ENCODE assay signal across 8 cellular contexts in genomic region chr10:99430116-99430450, GRCh38. TPM values are rescaled to one million over a fixed set of nuclear protein-coding genes. Genes with fewer than 3 reads are reported as not detected.
A peak's percentile ranks its signal among the peaks of the same experiment; 100 is the strongest.
DNase-seq lines count a peak whose midpoint lies in the region; ATAC-seq, FAIRE-seq and TF ChIP-seq lines count a peak whose summit lies in the region.

No MANE protein-coding gene starts in this region.

- POLR2A ChIA-PET in GM12878 (lab: Charles Lee) = interaction anchor here (1.1 to 1.6 kb wide), 2 partner anchors 187 to 192 kb away, joined by 3 to 8 read pairs; no protein-coding TSS in a partner anchor

- ATAC-seq in activated CD8-positive, alpha-beta memory T cell treated with anti-CD3 and anti-CD28 coated beads, Interleukin-2, amount 10 ng/mL, durations not matched to agents 7 days and 5 days = peak; percentile 7
- peak; percentile 11 for ATAC-seq in HG03280 (IDR thresholded peaks at IDR 0.05; ENCODE audit: unreplicated experiment)
- ATAC-seq in GM12878 = peak; percentile 12
- ATAC-seq in right lobe of liver = peak; percentile 0 to 27 (median 2)
- no peak for ATAC-seq in GM21423 (IDR thresholded peaks at IDR 0.05; ENCODE audit: unreplicated experiment)

- in situ Hi-C loops in GM12878 (cut with MboI) = loop anchor here (5.0 kb wide), 2 partner anchors 182 to 282 kb away; no protein-coding TSS in a partner anchor

- RAD21 ChIA-PET in GM12878 (lab: Charles Lee; ENCODE audit: unreplicated experiment) = interaction anchor here (1.0 to 1.6 kb wide), 7 partner anchors 25 to 191 kb away, joined by 3 to 7 read pairs (median 3); no protein-coding TSS in a partner anchor

- peaks cover 7% of the 10 kb centered on the region for H3K36me3 Mint-ChIP-seq in activated CD8-positive, alpha-beta memory T cell treated with anti-CD3 and anti-CD28 coated beads, Interleukin-2, amount 10 ng/mL, durations not matched to agents 7 days and 5 days
- peaks cover 10% of the 10 kb centered on the region for H3K36me3 Mint-ChIP-seq in type B pancreatic cell

- TF ChIP-seq POLR2A in GM12878 (IDR thresholded peaks at IDR 0.05; ENCODE audit: low read depth, low read length) (no peak), right lobe of liver (IDR thresholded peaks at IDR 0.05) (no peak)

- intact Hi-C loops in GM12878 (cut with micrococcal nuclease; ENCODE audit: unreplicated experiment) (loop anchor here (2.0 kb wide), 2 partner anchors 37 to 189 kb away; no protein-coding TSS in a partner anchor), right lobe of liver (cut with DNase I) (no loop called here)

- no peaks in the 10 kb centered on the region for H3K27me3 Mint-ChIP-seq in activated CD8-positive, alpha-beta memory T cell treated with anti-CD3 and anti-CD28 coated beads, Interleukin-2, amount 10 ng/mL, durations not matched to agents 7 days and 5 days
- no peaks in the 10 kb centered on the region for H3K27me3 Mint-ChIP-seq in type B pancreatic cell

- TF ChIP-seq RAD21 in GM12878 (IDR thresholded peaks at IDR 0.05; ENCODE audit: insufficient read depth, low read depth, low read length) = no peak

- H3K4me2 ChIP-seq in GM12878 (ENCODE audit: control insufficient read depth, insufficient read depth) = peak overlapping the region; percentile 75

- H3K4me1 ChIP-seq in GM12878 (ENCODE audit: control insufficient read depth, insufficient read depth, low read length) (peaks cover 4% of the 10 kb centered on the region; the same call in 1 of the 2 replicates), right lobe of liver (peaks cover 2 to 37% (median 5%) of the 10 kb centered on the region in 4 donors)

- peak overlapping the region; percentile 66 for H3K27ac ChIP-seq in GM12878 (ENCODE audit: control insufficient read depth, insufficient read depth)
- H3K27ac ChIP-seq in right lobe of liver = peak overlapping the region; percentile 81 to 92 (median 88)

- no peaks in the 10 kb centered on the region for H3K9me3 Mint-ChIP-seq in activated CD8-positive, alpha-beta memory T cell treated with anti-CD3 and anti-CD28 coated beads, Interleukin-2, amount 10 ng/mL, durations not matched to agents 7 days and 5 days (ENCODE audit: low read depth)
- no peaks in the 10 kb centered on the region for H3K9me3 Mint-ChIP-seq in type B pancreatic cell

- no peaks in the 10 kb centered on the region for H3K27me3 ChIP-seq in GM12878 (replicated peaks in 1 of 2; ENCODE audit: control insufficient read depth in 2 of 2, insufficient read depth in 2 of 2, low read length in 1 of 2)
- H3K27me3 ChIP-seq in right lobe of liver = no peaks in the 10 kb centered on the region

- peak overlapping the region; percentile 97 for H3K4me3 ChIP-seq in GM12878
- H3K4me3 ChIP-seq in right lobe of liver = peak overlapping the region; percentile 84 to 89 (median 88)

- no peak for FAIRE-seq in GM12878 (lab: Jason Lieb, UNC)

- H3K79me2 ChIP-seq in GM12878 (ENCODE audit: control insufficient read depth, insufficient read depth, low read length) = peaks cover 34% of the 10 kb centered on the region

- H3K4me1 Mint-ChIP-seq in activated CD8-positive, alpha-beta memory T cell treated with anti-CD3 and anti-CD28 coated beads, Interleukin-2, amount 10 ng/mL, durations not matched to agents 7 days and 5 days = peaks cover 24% of the 10 kb centered on the region
- peaks cover 29% of the 10 kb centered on the region for H3K4me1 Mint-ChIP-seq in type B pancreatic cell (ENCODE audit: unreplicated experiment)

- no peaks in the 10 kb centered on the region for H3K9me3 ChIP-seq in GM12878 (replicated peaks; ENCODE audit: control insufficient read depth, insufficient read depth, low read length)
- H3K9me3 ChIP-seq in right lobe of liver = no peaks in the 10 kb centered on the region

- CTCF ChIA-PET in activated CD8-positive, alpha-beta memory T cell treated with anti-CD3 and anti-CD28 coated beads, Interleukin-2, amount 10 ng/mL, durations not matched to agents 7 days and 5 days (lab: Charles Lee) = interaction anchor here (1.1 to 2.2 kb wide), 6 partner anchors 9 to 229 kb away, joined by 3 to 10 read pairs (median 4); partner anchors contain the start of genes ENTPD7 and SLC25A28
- CTCF ChIA-PET in GM12878 (lab: Yijun Ruan, JAX) = interaction anchor here (0.9 to 2.9 kb wide), 9 partner anchors 9 to 303 kb away, joined by 3 to 18 read pairs (median 4); no protein-coding TSS in a partner anchor

- TF ChIP-seq CTCF in GM12878 (IDR thresholded peaks at IDR 0.05 in 2 of 3, conservative IDR thresholded peaks at IDR 0.05 in 1 of 3; ENCODE audit: control insufficient read depth in 2 of 3, extremely low read depth in 1 of 3, insufficient read depth in 1 of 3, low read depth in 3 of 3, low read length in 3 of 3) (no peak), right lobe of liver (IDR thresholded peaks at IDR 0.05) (no peak), type B pancreatic cell (conservative IDR thresholded peaks at IDR 0.05) (no peak)

- SMC1A ChIA-PET in GM12878 (lab: Charles Lee; ENCODE audit: uncharacterized antibody, unreplicated experiment) = interaction anchor here (0.9 to 3.0 kb wide), 7 partner anchors 9 to 578 kb away, joined by 3 to 19 read pairs (median 3); no protein-coding TSS in a partner anchor

- no peak for TF ChIP-seq EP300 in GM12878 (IDR thresholded peaks at IDR 0.05; ENCODE audit: borderline replicate concordance in 1 of 2, control insufficient read depth in 1 of 2, low read depth in 2 of 2, low read length in 2 of 2)

- BruUV-seq in GM12878 (replicated peaks; lab: Mats Ljungman, UMichigan) = no TSS peak

- peak overlapping the region; percentile 87 for H3K4me3 Mint-ChIP-seq in activated CD8-positive, alpha-beta memory T cell treated with anti-CD3 and anti-CD28 coated beads, Interleukin-2, amount 10 ng/mL, durations not matched to agents 7 days and 5 days
- peak overlapping the region; percentile 100 for H3K4me3 Mint-ChIP-seq in type B pancreatic cell

- WGBS in GM12878 (ENCODE audit: insufficient coverage, insufficient replicate concordance, low lambda C conversion rate, missing lambda C conversion rate) = 2% methylated on average over 14 of the region's 14 CpGs
- 15% methylated on average over 7 of the region's 14 CpGs for WGBS in right lobe of liver (ENCODE audit: insufficient coverage, low coverage, low lambda C conversion rate, missing lambda C conversion rate)

- peak overlapping the region; percentile 76 for H2AFZ ChIP-seq in GM12878 (ENCODE audit: control insufficient read depth, low read depth, low read length)

- no peak for DNase-seq in activated CD8-positive, alpha-beta memory T cell treated with anti-CD3 and anti-CD28 coated beads, Interleukin-2, amount 10 ng/mL, durations not matched to agents 7 days and 5 days
- no peak for DNase-seq in activated CD8-positive, alpha-beta memory T cell treated with anti-CD3 and anti-CD28 coated beads for 24 hours
- DNase-seq in GM12878 (ENCODE audit: low read depth, low spot score) (no peak), right lobe of liver (no peak), type B pancreatic cell (ENCODE audit: extremely low spot score, unreplicated experiment) (no peak), C1 segment of cervical spinal cord (lab: John Stamatoyannopoulos, UW) (no peak)

- H4K20me1 ChIP-seq in GM12878 (ENCODE audit: control insufficient read depth, insufficient read depth) = no peaks in the 10 kb centered on the region

- H3K36me3 ChIP-seq in GM12878 (ENCODE audit: control insufficient read depth in 2 of 2, insufficient read depth in 2 of 2, low read length in 1 of 2) (peaks cover 0 to 1% of the 10 kb centered on the region in 2 experiments; a peak in 1 of 4 replicates), right lobe of liver (peaks cover 0 to 4% (median under 1%) of the 10 kb centered on the region in 4 donors)

- peak overlapping the region; percentile 80 for H3K9ac ChIP-seq in GM12878 (ENCODE audit: control insufficient read depth, insufficient read depth, low read length)

- peak overlapping the region; percentile 89 for H3K27ac Mint-ChIP-seq in activated CD8-positive, alpha-beta memory T cell treated with anti-CD3 and anti-CD28 coated beads, Interleukin-2, amount 10 ng/mL, durations not matched to agents 7 days and 5 days
- H3K27ac Mint-ChIP-seq in type B pancreatic cell = peak overlapping the region; percentile 97

TF ChIP-seq in GM12878, 131 proteins besides CTCF, POLR2A, EP300 and RAD21 (continues in another document):
- peak; percentile 52; the same call in 1 of the 2 replicates for TF ChIP-seq NKRF (conservative IDR thresholded peaks at IDR 0.05)

RNA-seq across cellular contexts. Expression of gene GOT1, which starts 0.3 kb away (rescaled TPM):
- 10 to 100 TPM; 33.2 to 36.5 TPM for total RNA-seq in activated CD8-positive, alpha-beta memory T cell treated with anti-CD3 and anti-CD28 coated beads, Interleukin-2, amount 10 ng/mL, durations not matched to agents 7 days and 5 days
- total RNA-seq in GM12878 (2013; cell fraction: nucleolus; rRNA removed) = 12.0 and 14.6 TPM in 2 replicates
- total RNA-seq in GM12878 (2014; rRNA removed) (37.1 and 42.2 TPM in 2 replicates), GM12878 (2014; rRNA removed; fragmentation: Illumina TruSeq; extraction: Trizol) (32.5 and 34.5 TPM in 2 replicates), GM12878 (2021) (35.6 and 36.4 TPM in 2 replicates), right lobe of liver (100 to 1,000 TPM; 118 to 356 (median 173) TPM), type B pancreatic cell (ENCODE audit: low replicate concordance) (50.9 and 57.6 TPM in 2 replicates)
- polyA plus RNA-seq in GM12878 (2011; ENCODE audit: low read depth) = 11.6 TPM
- polyA plus RNA-seq in GM12878 (2011; rRNA removed) (30.1 and 44.4 TPM in 2 replicates), GM12878 (2014; fragmentation: Illumina TruSeq; extraction: Trizol) (63.6 and 92.0 TPM in 2 replicates), GM12878 (2014; fragmentation: Nextera tagmentation; extraction: Ambion mirVana) (10 to 100 TPM; 56.2 to 58.4 TPM), GM12878 (2014; rRNA removed) (33.8 and 38.9 TPM in 2 replicates), GM12878 (2016; fragmentation: Nextera tagmentation; extraction: Ambion mirVana) (10 to 100 TPM; 67.4 to 67.5 TPM)
- polyA plus RNA-seq in GM12878 (2011; cell fraction: cytosol; rRNA removed) = 29.8 and 32.9 TPM in 2 replicates
- polyA plus RNA-seq in GM12878 (2011; cell fraction: nucleus; rRNA removed) = 25.0 and 28.5 TPM in 2 replicates
- 19.6 and 21.8 TPM in 2 replicates for polyA plus RNA-seq in GM12878 (2012)
- polyA minus RNA-seq in GM12878 (2011; rRNA and poly(A)+ RNA removed) = 31.3 and 32.6 TPM in 2 replicates
- 9.8 and 10.5 TPM in 2 replicates for polyA minus RNA-seq in GM12878 (2011; cell fraction: cytosol; rRNA and poly(A)+ RNA removed)
- polyA minus RNA-seq in GM12878 (2011; cell fraction: nucleus; rRNA and poly(A)+ RNA removed) = 10.0 and 10.6 TPM in 2 replicates
